Comparison of ENCODE assay signal across 8 cellular contexts in genomic region chr11:831132-831864, GRCh38. TPM values are rescaled to one million over a fixed set of nuclear protein-coding genes. Genes with fewer than 3 reads are reported as not detected.
DNase-seq lines count a peak whose midpoint lies in the region; ATAC-seq and TF ChIP-seq lines count a peak whose summit lies in the region.

No MANE protein-coding gene starts in this region.

- peak overlapping the region in 7 of 8 donors; percentile 21 to 81 (median 44) for H3K4me3 Mint-ChIP-seq in CD4-positive, alpha-beta memory T cell
- peak overlapping the region; percentile 81 for H3K4me3 Mint-ChIP-seq in natural killer cell
- H3K4me3 Mint-ChIP-seq in activated CD4-positive, alpha-beta T cell treated with anti-CD3 and anti-CD28 coated beads for 36 hours, result no peak overlapping the region

- TF ChIP-seq POLR2A in HCT116 (IDR thresholded peaks at IDR 0.05; ENCODE audit: borderline replicate concordance, extremely low read depth, insufficient read depth, insufficient read length), result no peak
- no peak for TF ChIP-seq POLR2A in sigmoid colon (IDR thresholded peaks at IDR 0.05)

- no peak for DNase-seq in CD4-positive, alpha-beta memory T cell
- DNase-seq in HCT116 (ENCODE audit: low read depth, low spot score), result no peak
- peak; percentile 36 for DNase-seq in adipocyte (ENCODE audit: low read depth)
- DNase-seq in natural killer cell, result no peak
- DNase-seq in sigmoid colon, result no peak
- no peak for DNase-seq in foreskin melanocyte
- DNase-seq in activated CD4-positive, alpha-beta T cell treated with anti-CD3 and anti-CD28 coated beads for 36 hours, result no peak

- RAD21 ChIA-PET in HCT116 (lab: Charles Lee; ENCODE audit: low non-redundant PET in 1 of 2, low total read pairs in 2 of 2, uncharacterized antibody in 2 of 2, unreplicated experiment in 2 of 2), result no interaction called here

- TF ChIP-seq CTCF in HCT116 (IDR thresholded peaks at IDR 0.05 in 2 of 3, conservative IDR thresholded peaks at IDR 0.05 in 1 of 3; ENCODE audit: borderline replicate concordance in 1 of 3, insufficient read depth in 1 of 3, low read depth in 2 of 3, low read length in 2 of 3), result no peak
- TF ChIP-seq CTCF in natural killer cell (IDR thresholded peaks at IDR 0.05), result no peak
- TF ChIP-seq CTCF in sigmoid colon (IDR thresholded peaks at IDR 0.05), result no peak

- no peak overlapping the region for H3K27ac ChIP-seq in CD4-positive, alpha-beta memory T cell (ENCODE audit: low read depth, low read length)
- peak overlapping the region; percentile 88 for H3K27ac ChIP-seq in HCT116 (ENCODE audit: low read depth, low read length)
- no peak overlapping the region for H3K27ac ChIP-seq in sigmoid colon

- H3K9me3 ChIP-seq in CD4-positive, alpha-beta memory T cell (ENCODE audit: control insufficient read depth in 1 of 2, low read length in 2 of 2), result no peaks in the 10 kb centered on the region
- H3K9me3 ChIP-seq in HCT116 (ENCODE audit: control insufficient read depth in 1 of 2, insufficient read depth in 1 of 2, low read depth in 1 of 2, low read length in 2 of 2), result no peaks in the 10 kb centered on the region
- H3K9me3 ChIP-seq in adipocyte (ENCODE audit: control insufficient read depth, low read length), result no peaks in the 10 kb centered on the region
- no peaks in the 10 kb centered on the region for H3K9me3 ChIP-seq in sigmoid colon

- H3K4me2 ChIP-seq in HCT116 (ENCODE audit: low read length), result peak overlapping the region; percentile 99

- CTCF ChIA-PET in CD4-positive, alpha-beta memory T cell (lab: Charles Lee; ENCODE audit: partially characterized antibody), result interaction anchor here (1.5 kb wide), 1 partner anchor 17 kb away, joined by 3 read pairs; no protein-coding TSS in a partner anchor
- CTCF ChIA-PET in HCT116 (lab: Charles Lee), result no interaction called here
- CTCF ChIA-PET in activated CD4-positive, alpha-beta T cell treated with anti-CD3 and anti-CD28 coated beads for 36 hours (lab: Charles Lee), result interaction anchor here (1.6 kb wide), 1 partner anchor 10 kb away, joined by 5 read pairs; no protein-coding TSS in a partner anchor

- no peaks in the 10 kb centered on the region for H3K9me3 Mint-ChIP-seq in CD4-positive, alpha-beta memory T cell
- H3K9me3 Mint-ChIP-seq in natural killer cell, result no peaks in the 10 kb centered on the region
- no peaks in the 10 kb centered on the region for H3K9me3 Mint-ChIP-seq in activated CD4-positive, alpha-beta T cell treated with anti-CD3 and anti-CD28 coated beads for 36 hours (ENCODE audit: low read depth)

- peak overlapping the region; percentile 95 for H3K9ac ChIP-seq in HCT116 (ENCODE audit: low read length)
- H3K9ac ChIP-seq in adipocyte (ENCODE audit: low read length), result no peak overlapping the region

- no peaks in the 10 kb centered on the region for H3K9me2 ChIP-seq in HCT116 (ENCODE audit: insufficient read depth)

- H2AFZ ChIP-seq in HCT116 (ENCODE audit: low read depth, low read length, poor library complexity, severe bottlenecking), result no peak overlapping the region

- POLR2A ChIA-PET in CD4-positive, alpha-beta memory T cell (lab: Charles Lee; ENCODE audit: partially characterized antibody), result interaction anchor here (1.0 to 7.2 kb wide), 5 partner anchors 11 to 26 kb away, joined by 3 to 101 read pairs (median 12); partner anchors contain the start of genes PIDD1, PNPLA2, POLR2L and RPLP2
- POLR2A ChIA-PET in HCT116 (lab: Charles Lee), result interaction anchor here (0.9 to 1.4 kb wide), 3 partner anchors 9 to 12 kb away, joined by 3 to 12 read pairs (median 3); partner anchors contain the start of genes PNPLA2, POLR2L and TSPAN4
- POLR2A ChIA-PET in activated CD4-positive, alpha-beta T cell treated with anti-CD3 and anti-CD28 coated beads for 36 hours (lab: Charles Lee), result interaction anchor here (0.7 to 3.6 kb wide), 2 partner anchors 12 to 243 kb away, joined by 3 to 17 read pairs; partner anchors contain the start of gene PNPLA2

- peaks cover 3% of the 10 kb centered on the region for H3K27me3 ChIP-seq in CD4-positive, alpha-beta memory T cell (ENCODE audit: insufficient read depth, low read length)
- no peaks in the 10 kb centered on the region for H3K27me3 ChIP-seq in HCT116 (ENCODE audit: insufficient read depth, low read length)
- no peaks in the 10 kb centered on the region for H3K27me3 ChIP-seq in adipocyte (replicated peaks; ENCODE audit: control insufficient read depth, insufficient read depth, low read length)
- H3K27me3 ChIP-seq in sigmoid colon, result peaks cover 38 to 62% (median 56%) of the 10 kb centered on the region in 3 donors

- TF ChIP-seq EP300 in sigmoid colon (IDR thresholded peaks at IDR 0.05), result no peak

- peak overlapping the region in 2 of 7 donors; percentile 19 to 63 for H3K27ac Mint-ChIP-seq in CD4-positive, alpha-beta memory T cell
- no peak overlapping the region for H3K27ac Mint-ChIP-seq in natural killer cell
- H3K27ac Mint-ChIP-seq in activated CD4-positive, alpha-beta T cell treated with anti-CD3 and anti-CD28 coated beads for 36 hours, result no peak overlapping the region

- ATAC-seq in HCT116 (no peak), natural killer cell (no peak), GM19328 (IDR thresholded peaks at IDR 0.05; ENCODE audit: unreplicated experiment) (no peak)
- no peak for ATAC-seq in activated CD4-positive, alpha-beta T cell treated with anti-CD3 and anti-CD28 coated beads for 36 hours

- TF ChIP-seq RAD21 in HCT116 (IDR thresholded peaks at IDR 0.05; ENCODE audit: low read depth), result no peak

- 62 to 70% methylated on average over 31 of the region's 31 CpGs for WGBS in sigmoid colon, 2 donors

- no peaks in the 10 kb centered on the region for H3K36me3 Mint-ChIP-seq in CD4-positive, alpha-beta memory T cell
- H3K36me3 Mint-ChIP-seq in natural killer cell, result no peaks in the 10 kb centered on the region
- no peaks in the 10 kb centered on the region for H3K36me3 Mint-ChIP-seq in activated CD4-positive, alpha-beta T cell treated with anti-CD3 and anti-CD28 coated beads for 36 hours (ENCODE audit: low read depth)

- H4K20me1 ChIP-seq in HCT116 (ENCODE audit: insufficient read depth), result peaks cover 6% of the 10 kb centered on the region; the same call in 1 of the 2 replicates

- intact Hi-C loops in CD4-positive, alpha-beta memory T cell (cut with micrococcal nuclease), result no loop called here
- intact Hi-C loops in HCT116 (cut with micrococcal nuclease) (no loop called here), natural killer cell (cut with micrococcal nuclease) (no loop called here), sigmoid colon (cut with DNase I) (no loop called here)
- intact Hi-C loops in activated CD4-positive, alpha-beta T cell treated with anti-CD3 and anti-CD28 coated beads for 36 hours (cut with DNase I, micrococcal nuclease), result loop anchor here in 1 of 2 experiments (5.0 kb wide), 1 partner anchor 431 kb away; no protein-coding TSS in a partner anchor

- no TSS peak for BruUV-seq in HCT116 (replicated peaks; lab: Mats Ljungman, UMichigan)

- H3K4me3 ChIP-seq in CD4-positive, alpha-beta memory T cell (ENCODE audit: low read length in 2 of 2), result peak overlapping the region in 1 of 2 donors; percentile 35
- peak overlapping the region; percentile 74 to 90 for H3K4me3 ChIP-seq in HCT116 (replicated peaks in 1 of 2; ENCODE audit: low read depth in 1 of 2, low read length in 2 of 2)
- peak overlapping the region; percentile 80 for H3K4me3 ChIP-seq in adipocyte (ENCODE audit: low read length)
- H3K4me3 ChIP-seq in sigmoid colon, result peak overlapping the region in 1 of 4 donors; percentile 48

- peaks cover 9 to 19% of the 10 kb centered on the region in 2 donors for H3K27me3 Mint-ChIP-seq in CD4-positive, alpha-beta memory T cell
- H3K27me3 Mint-ChIP-seq in natural killer cell (ENCODE audit: low read depth in 2 of 2), result peaks cover 8 to 35% of the 10 kb centered on the region in 2 donors
- H3K27me3 Mint-ChIP-seq in activated CD4-positive, alpha-beta T cell treated with anti-CD3 and anti-CD28 coated beads for 36 hours, result peaks cover 34% of the 10 kb centered on the region

- H3K4me1 Mint-ChIP-seq in CD4-positive, alpha-beta memory T cell, result peaks cover 5 to 45% (median 24%) of the 10 kb centered on the region in 4 donors
- peaks cover 0 to 37% of the 10 kb centered on the region in 2 donors for H3K4me1 Mint-ChIP-seq in natural killer cell
- peaks cover 40% of the 10 kb centered on the region for H3K4me1 Mint-ChIP-seq in activated CD4-positive, alpha-beta T cell treated with anti-CD3 and anti-CD28 coated beads for 36 hours

- no peaks in the 10 kb centered on the region for H3K36me3 ChIP-seq in CD4-positive, alpha-beta memory T cell (ENCODE audit: insufficient read depth, low read length)
- peaks cover 0 to 3% of the 10 kb centered on the region in 2 experiments; a peak in 1 of 4 replicates for H3K36me3 ChIP-seq in HCT116 (ENCODE audit: control insufficient read depth in 1 of 2, insufficient read depth in 2 of 2, low read length in 2 of 2)
- peaks cover 2% of the 10 kb centered on the region for H3K36me3 ChIP-seq in adipocyte (ENCODE audit: control insufficient read depth, insufficient read depth, low read length, severe bottlenecking)
- H3K36me3 ChIP-seq in sigmoid colon, result peaks cover 0 to 6% (median 5%) of the 10 kb centered on the region in 4 donors

- peaks cover 38% of the 10 kb centered on the region for H3K79me2 ChIP-seq in HCT116 (ENCODE audit: insufficient read depth, low read length)

- H3K4me1 ChIP-seq in CD4-positive, alpha-beta memory T cell (ENCODE audit: insufficient read depth, low read length), result peaks cover 61% of the 10 kb centered on the region
- peaks cover 29 to 56% of the 10 kb centered on the region in 2 experiments for H3K4me1 ChIP-seq in HCT116 (ENCODE audit: control insufficient read depth in 1 of 2, insufficient read depth in 2 of 2, low read length in 2 of 2)
- H3K4me1 ChIP-seq in adipocyte (ENCODE audit: control insufficient read depth, insufficient read depth, low read length), result peaks cover 39% of the 10 kb centered on the region
- H3K4me1 ChIP-seq in sigmoid colon, result peaks cover 0 to 86% (median 71%) of the 10 kb centered on the region in 4 donors

RNA-seq across cellular contexts. Expression of gene CD151, which starts 1.5 kb away (rescaled TPM):
- total RNA-seq in CD4-positive, alpha-beta memory T cell, result 10 to 100 TPM; 20.7 to 23.4 TPM
- polyA plus RNA-seq in CD4-positive, alpha-beta memory T cell, result 10 to 100 TPM in 1 of 2 donors, 1 to 10 TPM in 1; 9.7 to 24.8 TPM
- total RNA-seq in HCT116 (2021; ENCODE audit: unreplicated experiment) (296 TPM), natural killer cell (10 to 100 TPM; 40.9 to 68.3 (median 52.9) TPM), sigmoid colon (100 to 1,000 TPM in 3 of 4 donors, 10 to 100 TPM in 1; 84.4 to 343 (median 278) TPM)
- 435 and 571 TPM in 2 replicates for polyA plus RNA-seq in HCT116 (2012)
- 100 to 1,000 TPM in 1 of 3 donors, 10 to 100 TPM in 2; 91.9 to 436 (median 92.7) TPM for polyA plus RNA-seq in sigmoid colon
- 10 to 100 TPM; 36.8 to 38.6 TPM for total RNA-seq in activated CD4-positive, alpha-beta T cell treated with anti-CD3 and anti-CD28 coated beads for 36 hours

RNA-seq across cellular contexts. Expression of gene CRACR2B, which starts 3.6 kb away (rescaled TPM):
- under 1 TPM in 1 of 2 experiments, not detected in 1; 0.55 TPM for total RNA-seq in CD4-positive, alpha-beta memory T cell
- polyA plus RNA-seq in CD4-positive, alpha-beta memory T cell, result not detected
- 11.8 TPM for total RNA-seq in HCT116 (2021; ENCODE audit: unreplicated experiment)
- 9.1 and 10.2 TPM in 2 replicates for polyA plus RNA-seq in HCT116 (2012)
- total RNA-seq in natural killer cell, result 10 to 100 TPM in 1 of 3 donors, 1 to 10 TPM in 2; 3.4 to 10.1 (median 3.8) TPM
- total RNA-seq in sigmoid colon, result 1 to 10 TPM; 1.5 to 9.5 (median 4.6) TPM
- polyA plus RNA-seq in sigmoid colon, result 100 to 1,000 TPM in 1 of 3 donors, 10 to 100 TPM in 2; 32.1 to 149 (median 46.8) TPM
- under 1 TPM; 0.33 to 0.50 TPM for total RNA-seq in activated CD4-positive, alpha-beta T cell treated with anti-CD3 and anti-CD28 coated beads for 36 hours

RNA-seq across cellular contexts. Expression of gene POLR2L, which starts 11.0 kb away (rescaled TPM):
- 10 to 100 TPM; 55.8 to 56.2 TPM for total RNA-seq in CD4-positive, alpha-beta memory T cell
- polyA plus RNA-seq in CD4-positive, alpha-beta memory T cell, result 100 to 1,000 TPM in 1 of 2 donors, 10 to 100 TPM in 1; 83.7 to 108 TPM
- total RNA-seq in HCT116 (2021; ENCODE audit: unreplicated experiment), result 211 TPM
- polyA plus RNA-seq in HCT116 (2012), result 308 and 311 TPM in 2 replicates
- 10 to 100 TPM; 48.2 to 63.8 (median 61.2) TPM for total RNA-seq in natural killer cell
- 10 to 100 TPM; 34.9 to 75.3 (median 52.0) TPM for total RNA-seq in sigmoid colon
- 100 to 1,000 TPM; 139 to 198 (median 143) TPM for polyA plus RNA-seq in sigmoid colon
- 10 to 100 TPM; 74.6 to 79.4 TPM for total RNA-seq in activated CD4-positive, alpha-beta T cell treated with anti-CD3 and anti-CD28 coated beads for 36 hours

RNA-seq across cellular contexts. Expression of gene TSPAN4, which starts 11.4 kb away (rescaled TPM):
- 1 to 10 TPM; 5.3 to 5.8 TPM for total RNA-seq in CD4-positive, alpha-beta memory T cell
- 1 to 10 TPM; 1.8 to 3.5 TPM for polyA plus RNA-seq in CD4-positive, alpha-beta memory T cell
- 50.3 TPM for total RNA-seq in HCT116 (2021; ENCODE audit: unreplicated experiment)
- polyA plus RNA-seq in HCT116 (2012), result 61.5 and 64.3 TPM in 2 replicates
- total RNA-seq in natural killer cell, result 10 to 100 TPM; 11.2 to 18.6 (median 14.6) TPM
- 10 to 100 TPM; 79.2 to 92.7 (median 82.9) TPM for total RNA-seq in sigmoid colon
- polyA plus RNA-seq in sigmoid colon, result 10 to 100 TPM in 2 of 3 donors, 1 to 10 TPM in 1; 8.8 to 41.0 (median 15.0) TPM
- total RNA-seq in activated CD4-positive, alpha-beta T cell treated with anti-CD3 and anti-CD28 coated beads for 36 hours, result 1 to 10 TPM; 5.2 to 6.0 TPM

RNA-seq across cellular contexts. Expression of gene PNPLA2, which starts 12.6 kb away (rescaled TPM):
- total RNA-seq in CD4-positive, alpha-beta memory T cell, result 100 to 1,000 TPM; 200 to 201 TPM
- polyA plus RNA-seq in CD4-positive, alpha-beta memory T cell, result 10 to 100 TPM; 12.2 to 35.2 TPM
- total RNA-seq in HCT116 (2021; ENCODE audit: unreplicated experiment), result 124 TPM
- 115 and 142 TPM in 2 replicates for polyA plus RNA-seq in HCT116 (2012)
- 100 to 1,000 TPM; 184 to 218 (median 201) TPM for total RNA-seq in natural killer cell
- total RNA-seq in sigmoid colon, result 10 to 100 TPM; 26.3 to 39.6 (median 34.6) TPM
- 100 to 1,000 TPM in 1 of 3 donors, 10 to 100 TPM in 2; 35.4 to 137 (median 47.6) TPM for polyA plus RNA-seq in sigmoid colon
- total RNA-seq in activated CD4-positive, alpha-beta T cell treated with anti-CD3 and anti-CD28 coated beads for 36 hours, result 10 to 100 TPM; 24.7 to 26.2 TPM
